Comparison of ENCODE assay signal across 9 cellular contexts in genomic region chr1:65459397-65459768, GRCh38. TPM values are rescaled to one million over a fixed set of nuclear protein-coding genes. Genes with fewer than 3 reads are reported as not detected.
DNase-seq lines count a peak whose midpoint lies in the region; ATAC-seq and TF ChIP-seq lines count a peak whose summit lies in the region.
"Had no signal": no experiment of that assay in that cellular context is flagged by ENCODE, and none has a peak within 500 bp of the region (broad histone marks: within the 10 kb centered on the region; RNA-seq: fewer than 3 reads in every experiment).

No MANE protein-coding gene starts in this region.

- dilution Hi-C loops in mammary epithelial cell (cut with HindIII; ENCODE audit: low sequenced_read_pairs) = no loop called here

- H3K9ac ChIP-seq in mammary epithelial cell (ENCODE audit: insufficient read depth, low read length) (no peak overlapping the region), neural progenitor cell (no peak overlapping the region)

- no TSS peak for BruUV-seq in mammary epithelial cell (replicated peaks; lab: Mats Ljungman, UMichigan)

- H2AFZ ChIP-seq in mammary epithelial cell (ENCODE audit: low read depth, low read length) (no peak overlapping the region), neural progenitor cell (replicated peaks) (no peak overlapping the region)

- TF ChIP-seq CTCF in HFFc6 (IDR thresholded peaks at IDR 0.05) (peak; percentile 77), mammary epithelial cell (conservative IDR thresholded peaks at IDR 0.05 in 1 of 2, IDR thresholded peaks at IDR 0.05 in 1 of 2; ENCODE audit: extremely low read depth in 1 of 2, insufficient read depth in 1 of 2, low read depth in 1 of 2, low read length in 2 of 2) (peak; percentile 57 to 79), neural progenitor cell (IDR thresholded peaks at IDR 0.05) (peak; percentile 60)

- H3K4me3 ChIP-seq in mammary epithelial cell (replicated peaks in 1 of 3; ENCODE audit: insufficient read depth in 1 of 3, low read depth in 2 of 3, low read length in 3 of 3) = no peak overlapping the region
- H3K4me3 ChIP-seq in neural progenitor cell = no peak overlapping the region

- 100% methylated on average over 1 of the region's 1 CpG for WGBS in mammary epithelial cell (ENCODE audit: low coverage, missing lambda C conversion rate)

- H3K9me3 Mint-ChIP-seq in stimulated activated naive CD8-positive, alpha-beta T cell treated with anti-CD3 and anti-CD28 coated beads, Interleukin-15, amount 100 ng/mL, for 72 hours = peaks cover 12 to 15% of the 10 kb centered on the region in 2 donors
- H3K9me3 Mint-ChIP-seq in HFFc6 = peaks cover 7% of the 10 kb centered on the region
- peaks cover 16% of the 10 kb centered on the region for H3K9me3 Mint-ChIP-seq in neural progenitor cell

- no peaks in the 10 kb centered on the region for H3K36me3 ChIP-seq in mammary epithelial cell (ENCODE audit: insufficient read depth, low read length)
- H3K36me3 ChIP-seq in neural progenitor cell = no peaks in the 10 kb centered on the region

- peaks cover 4% of the 10 kb centered on the region for H3F3A ChIP-seq in neural progenitor cell (ENCODE audit: low read depth)

- no peaks in the 10 kb centered on the region for H4K20me1 ChIP-seq in mammary epithelial cell (ENCODE audit: insufficient read depth, low read length)
- no peaks in the 10 kb centered on the region for H4K20me1 ChIP-seq in neural progenitor cell (ENCODE audit: low read depth)

- ATAC-seq in stimulated activated naive CD8-positive, alpha-beta T cell treated with anti-CD3 and anti-CD28 coated beads, Interleukin-15, amount 100 ng/mL, for 72 hours = peak; percentile 18
- no peak for ATAC-seq in stimulated activated naive CD8-positive, alpha-beta T cell treated with anti-CD3 and anti-CD28 coated beads, Interleukin-15, Interleukin-2, amounts not matched to agents 100 U/mL and 50 U/mL, for 24 hours
- ATAC-seq in activated CD4-positive, CD25-positive, alpha-beta regulatory T cell treated with anti-CD3 and anti-CD28 coated beads, Interleukin-2, amount 50 U/mL, for 24 hours = no peak

- H3K27me3 ChIP-seq in mammary epithelial cell (ENCODE audit: insufficient read depth, low read length) (no peaks in the 10 kb centered on the region), neural progenitor cell (no peaks in the 10 kb centered on the region)

- H3K4me1 Mint-ChIP-seq in stimulated activated naive CD8-positive, alpha-beta T cell treated with anti-CD3 and anti-CD28 coated beads, Interleukin-15, amount 100 ng/mL, for 72 hours = peaks cover 21% of the 10 kb centered on the region
- H3K4me1 Mint-ChIP-seq in HFFc6 (ENCODE audit: low read depth) (peaks cover 25% of the 10 kb centered on the region), neural progenitor cell (peaks cover 3% of the 10 kb centered on the region)
- H3K4me1 Mint-ChIP-seq: brain had no signal

- CTCF ChIA-PET in mammary epithelial cell (lab: Charles Lee; ENCODE audit: low non-redundant PET) = interaction anchor here (0.5 to 1.3 kb wide), 8 partner anchors 25 to 1114 kb away, joined by 3 to 9 read pairs (median 4); partner anchors contain the start of genes LEPR and LEPROT

- H3K9me3 ChIP-seq in mammary epithelial cell (replicated peaks; ENCODE audit: insufficient read depth, low read length) (no peaks in the 10 kb centered on the region), neural progenitor cell (ENCODE audit: low read depth) (peaks cover 6% of the 10 kb centered on the region)

- H3K27me3 Mint-ChIP-seq in stimulated activated naive CD8-positive, alpha-beta T cell treated with anti-CD3 and anti-CD28 coated beads, Interleukin-15, amount 100 ng/mL, for 72 hours = no peaks in the 10 kb centered on the region
- peaks cover 2% of the 10 kb centered on the region for H3K27me3 Mint-ChIP-seq in HFFc6 (ENCODE audit: insufficient read depth)
- H3K27me3 Mint-ChIP-seq in neural progenitor cell (ENCODE audit: insufficient read depth, low read depth) = peaks cover 2% of the 10 kb centered on the region
- H3K27me3 Mint-ChIP-seq: brain had no signal

- no peak for DNase-seq in stimulated activated naive CD8-positive, alpha-beta T cell treated with anti-CD3 and anti-CD28 coated beads, Interleukin-15, amount 100 ng/mL, for 72 hours
- DNase-seq in stimulated activated naive CD8-positive, alpha-beta T cell treated with anti-CD3 and anti-CD28 coated beads, Interleukin-15, Interleukin-2, amounts not matched to agents 100 U/mL and 50 U/mL, for 24 hours = no peak
- DNase-seq in HFFc6 (peak; percentile 33), NCI-H2196 (lab: John Stamatoyannopoulos, UW; ENCODE audit: unreplicated experiment) (peak; percentile 16), mammary epithelial cell (peak; percentile 44), neural progenitor cell (ENCODE audit: low spot score) (peak; percentile 41), activated gamma-delta T cell treated with Interleukin-2 at 50 U/mL for 16 hours (no peak)

- no peak overlapping the region for H3K4me3 Mint-ChIP-seq in stimulated activated naive CD8-positive, alpha-beta T cell treated with anti-CD3 and anti-CD28 coated beads, Interleukin-15, amount 100 ng/mL, for 72 hours
- H3K4me3 Mint-ChIP-seq in HFFc6 (no peak overlapping the region), neural progenitor cell (no peak overlapping the region)
- H3K4me3 Mint-ChIP-seq: brain had no signal

- in situ Hi-C loops in mammary epithelial cell (cut with MboI; ENCODE audit: low sequenced_read_pairs in 2 of 2) = no loop called here

- intact Hi-C loops in mammary epithelial cell (cut with micrococcal nuclease) = loop anchor here (1.0 to 2.0 kb wide), 3 partner anchors 28 to 228 kb away; no protein-coding TSS in a partner anchor

- no peaks in the 10 kb centered on the region for H3K4me1 ChIP-seq in mammary epithelial cell (ENCODE audit: insufficient read depth, low read length)
- no peaks in the 10 kb centered on the region for H3K4me1 ChIP-seq in neural progenitor cell

- no peak overlapping the region for H3K4me2 ChIP-seq in mammary epithelial cell (ENCODE audit: insufficient read depth, low read depth, low read length)
- no peak overlapping the region for H3K4me2 ChIP-seq in neural progenitor cell

- H3K79me2 ChIP-seq in mammary epithelial cell (ENCODE audit: insufficient read depth, low read length) (no peaks in the 10 kb centered on the region), neural progenitor cell (ENCODE audit: low read depth) (no peaks in the 10 kb centered on the region)

- no peak overlapping the region for H3K27ac Mint-ChIP-seq in stimulated activated naive CD8-positive, alpha-beta T cell treated with anti-CD3 and anti-CD28 coated beads, Interleukin-15, amount 100 ng/mL, for 72 hours
- no peak overlapping the region for H3K27ac Mint-ChIP-seq in HFFc6
- H3K27ac Mint-ChIP-seq in neural progenitor cell = no peak overlapping the region
- H3K27ac Mint-ChIP-seq: brain had no signal

- H3K36me3 Mint-ChIP-seq in HFFc6 (ENCODE audit: low read depth) = peaks cover 25% of the 10 kb centered on the region
- peaks cover 6% of the 10 kb centered on the region for H3K36me3 Mint-ChIP-seq in neural progenitor cell

- H3K27ac ChIP-seq in mammary epithelial cell (ENCODE audit: insufficient read depth, low read depth, low read length) (no peak overlapping the region), neural progenitor cell (no peak overlapping the region)

RNA-seq across cellular contexts. Expression of gene LEPR, which starts 38.9 kb away (rescaled TPM):
- total RNA-seq in HFFc6 (2021; fragmentation: NEBNext Ultra II Directional; extraction: Animal tissue kit (Norgen Biotek cat#: 25700)) = 10 to 100 TPM; 13.5 to 24.8 (median 15.4) TPM
- 10 to 100 TPM in 1 of 2 donors, 1 to 10 TPM in 1; 3.5 to 14.5 TPM for total RNA-seq in mammary epithelial cell
- 2.9 TPM for polyA plus RNA-seq in mammary epithelial cell
- polyA minus RNA-seq in mammary epithelial cell = 2.6 TPM
- 11.4 and 15.2 TPM in 2 replicates for total RNA-seq in neural progenitor cell (ENCODE audit: low replicate concordance)

RNA-seq across cellular contexts. Expression of gene LEPROT, which starts 38.9 kb away (rescaled TPM):
- total RNA-seq in HFFc6 (2021; fragmentation: NEBNext Ultra II Directional; extraction: Animal tissue kit (Norgen Biotek cat#: 25700)) = 100 to 1,000 TPM; 100 to 124 (median 108) TPM
- 10 to 100 TPM; 55.1 to 88.7 TPM for total RNA-seq in mammary epithelial cell
- polyA plus RNA-seq in mammary epithelial cell = 29.5 TPM
- 16.1 TPM for polyA minus RNA-seq in mammary epithelial cell
- total RNA-seq in neural progenitor cell (ENCODE audit: low replicate concordance) = 44.3 and 49.2 TPM in 2 replicates

Comparison
In these comparisons a context has a peak if more than half of its experiments do, and no peak if none do; other contexts are left out.
1. DNase-seq: peak in HFFc6 (single experiment), NCI-H2196 (single experiment), mammary epithelial cell (single experiment) and neural progenitor cell (single experiment); none in stimulated activated naive CD8-positive, alpha-beta T cell treated with anti-CD3 and anti-CD28 coated beads, Interleukin-15, amount 100 ng/mL, for 72 hours (0 of 2), stimulated activated naive CD8-positive, alpha-beta T cell treated with anti-CD3 and anti-CD28 coated beads, Interleukin-15, Interleukin-2, amounts not matched to agents 100 U/mL and 50 U/mL, for 24 hours (single experiment) and activated gamma-delta T cell treated with Interleukin-2 at 50 U/mL for 16 hours (single experiment).
2. Peak in every context shown above with its lines, with median percentiles within 50 percentile points of each other: CTCF ChIP-seq.